8 cellular contexts compared by ENCODE assay signal in the genomic region with DNA sequence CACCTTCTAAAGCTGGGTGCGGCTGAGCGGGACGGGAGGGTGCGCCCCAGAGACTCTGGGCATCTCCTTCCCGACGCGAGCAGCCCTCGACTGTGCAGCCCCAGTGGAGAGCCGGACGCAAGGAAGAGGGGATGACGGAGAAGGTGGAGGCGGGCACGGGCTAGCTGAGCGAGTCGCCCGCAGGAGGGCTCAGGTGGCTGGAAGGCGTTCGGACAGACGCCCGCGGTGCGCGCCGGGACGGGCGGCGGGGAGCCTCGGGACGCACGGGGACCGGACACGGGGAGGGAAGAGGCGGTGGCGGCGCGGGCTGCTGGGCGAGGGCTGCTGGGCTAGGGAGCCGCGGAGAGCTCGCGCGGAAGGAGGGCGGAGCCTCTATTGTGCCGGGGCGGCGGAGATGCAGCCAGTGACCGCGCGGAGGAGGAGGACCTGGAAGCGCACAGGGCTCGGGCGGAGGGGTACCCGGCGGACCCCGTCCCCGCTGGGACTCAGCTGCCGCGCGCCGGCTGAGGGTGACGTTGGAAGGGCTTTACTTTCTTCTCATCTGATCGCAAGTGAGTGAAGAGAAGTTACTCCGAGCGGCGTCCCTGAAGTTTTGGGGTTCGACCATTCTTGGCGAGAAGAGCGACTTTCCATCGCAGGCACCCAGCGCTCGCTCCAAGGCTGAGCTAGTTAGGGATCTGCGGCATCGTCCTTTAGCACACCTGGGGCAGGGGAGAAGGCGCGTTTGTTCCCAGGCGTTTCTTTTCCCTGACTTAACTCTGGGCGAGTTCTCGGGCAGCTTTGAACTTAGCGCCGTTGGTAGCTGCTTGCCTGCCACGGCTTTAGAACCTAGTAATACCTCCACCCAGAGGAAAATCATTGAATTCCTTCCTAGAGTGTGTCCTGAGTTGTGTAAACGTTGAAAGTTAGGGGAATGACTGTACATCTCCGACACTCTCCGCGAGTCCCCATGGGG. TPM values are rescaled to one million over a fixed set of nuclear protein-coding genes. Genes with fewer than 3 reads are reported as not detected.
DNase-seq lines count a peak whose midpoint lies in the region; FAIRE-seq and TF ChIP-seq lines count a peak whose summit lies in the region.

A gene (minus strand): TSS at position 323 of the 955 bp plus-strand sequence. CDS start 439 bp downstream, outside the sequence.

- H3K27me3 ChIP-seq in neuron (ENCODE audit: insufficient read depth, low read length) (peaks cover 2% of the 10 kb centered on the region), tibial artery (no peaks in the 10 kb centered on the region)

- peaks cover 10% of the 10 kb centered on the region for H3K4me1 Mint-ChIP-seq in activated naive CD4-positive, alpha-beta T cell treated with anti-CD3 and anti-CD28 coated beads, Interleukin-2, amount 10 ng/mL, durations not matched to agents 7 days and 5 days

- H3K27me3 Mint-ChIP-seq in activated naive CD4-positive, alpha-beta T cell treated with anti-CD3 and anti-CD28 coated beads, Interleukin-2, amount 10 ng/mL, durations not matched to agents 7 days and 5 days: peaks cover 52% of the 10 kb centered on the region

- no peaks in the 10 kb centered on the region for H3K36me3 ChIP-seq in neuron (ENCODE audit: insufficient read depth, low read length)
- H3K36me3 ChIP-seq in tibial artery: no peaks in the 10 kb centered on the region

- H3K4me3 ChIP-seq in neuron (ENCODE audit: low read length) (peak within 1 kb of the TSS; percentile 58), tibial artery (peak within 1 kb of the TSS; percentile 68 to 70)

- FAIRE-seq in GM12891 (lab: Jason Lieb, UNC) (no peak), HTR-8/SVneo (lab: Jason Lieb, UNC) (no peak)

- TF ChIP-seq CTCF in 22Rv1 (IDR thresholded peaks at IDR 0.05) (peak; percentile 27; the same call in 1 of the 2 replicates), RWPE1 (conservative IDR thresholded peaks at IDR 0.05; ENCODE audit: low read depth) (peak; percentile 38), tibial artery (IDR thresholded peaks at IDR 0.05) (peak; percentile 43 to 50)

- TF ChIP-seq POLR2A in GM12891 (IDR thresholded peaks at IDR 0.05; ENCODE audit: low read depth, low read length): no peak

- no peaks in the 10 kb centered on the region for H3K9me3 Mint-ChIP-seq in activated naive CD4-positive, alpha-beta T cell treated with anti-CD3 and anti-CD28 coated beads, Interleukin-2, amount 10 ng/mL, durations not matched to agents 7 days and 5 days

- intact Hi-C loops in tibial artery (cut with DNase I; ENCODE audit: low total_unique reads): loop anchor here (2.0 kb wide), 1 partner anchor 155 kb away; no protein-coding TSS in a partner anchor

- H3K27ac Mint-ChIP-seq in activated naive CD4-positive, alpha-beta T cell treated with anti-CD3 and anti-CD28 coated beads, Interleukin-2, amount 10 ng/mL, durations not matched to agents 7 days and 5 days: no peak within 1 kb of the TSS

- CTCF ChIA-PET in RWPE1 (lab: Yijun Ruan, JAX): interaction anchor here (0.6 to 1.8 kb wide), 7 partner anchors 9 to 248 kb away, joined by 3 to 7 read pairs (median 3); no protein-coding TSS in a partner anchor
- CTCF ChIA-PET in activated naive CD4-positive, alpha-beta T cell treated with anti-CD3 and anti-CD28 coated beads, Interleukin-2, amount 10 ng/mL, durations not matched to agents 7 days and 5 days (lab: Charles Lee): interaction anchor here (0.7 to 2.0 kb wide), 15 partner anchors 10 to 274 kb away, joined by 3 to 25 read pairs (median 4); a partner anchor contains a TSS

- H3K4me1 ChIP-seq in neuron (ENCODE audit: insufficient read depth, low read length) (peaks cover 8% of the 10 kb centered on the region), tibial artery (peaks cover 12 to 48% (median 33%) of the 10 kb centered on the region in 4 donors)

- H3K9me3 ChIP-seq in neuron (ENCODE audit: low read length) (no peaks in the 10 kb centered on the region), tibial artery (no peaks in the 10 kb centered on the region)

- H3K27ac ChIP-seq in 22Rv1: no peak within 1 kb of the TSS
- H3K27ac ChIP-seq in RWPE1: no peak within 1 kb of the TSS
- peak within 1 kb of the TSS; percentile 82 for H3K27ac ChIP-seq in tibial artery

- peak; percentile 47 for DNase-seq in GM12891 (ENCODE audit: insufficient read length, low spot score)
- peak; percentile 69 for DNase-seq in HTR-8/SVneo (ENCODE audit: insufficient read length, low spot score)
- DNase-seq in RWPE1 (ENCODE audit: low spot score): peak; percentile 71
- peak; percentile 76 for DNase-seq in activated naive CD4-positive, alpha-beta T cell treated with anti-CD3 and anti-CD28 coated beads, Interleukin-2, amount 10 ng/mL, durations not matched to agents 7 days and 5 days
- DNase-seq in globus pallidus (ENCODE audit: low spot score): peak; percentile 58
- peak; percentile 81 to 91 for DNase-seq in tibial artery

- peak within 1 kb of the TSS; percentile 87 for H2AFZ ChIP-seq in neuron (ENCODE audit: low read depth, low read length)

- H3K36me3 Mint-ChIP-seq in activated naive CD4-positive, alpha-beta T cell treated with anti-CD3 and anti-CD28 coated beads, Interleukin-2, amount 10 ng/mL, durations not matched to agents 7 days and 5 days: no peaks in the 10 kb centered on the region

- peak within 1 kb of the TSS; percentile 80 for H3K4me3 Mint-ChIP-seq in activated naive CD4-positive, alpha-beta T cell treated with anti-CD3 and anti-CD28 coated beads, Interleukin-2, amount 10 ng/mL, durations not matched to agents 7 days and 5 days

- POLR2A ChIA-PET in RWPE1 (lab: Yijun Ruan, JAX; ENCODE audit: low non-redundant PET): interaction anchor here (0.6 kb wide), 1 partner anchor 109 kb away, joined by 7 read pairs; no protein-coding TSS in a partner anchor

TF ChIP-seq in GM12891, 5 proteins besides CTCF, POLR2A, EP300 and RAD21:
- no peak for TF ChIP-seq PAX5 (IDR thresholded peaks at IDR 0.05; ENCODE audit: insufficient read depth, low read length, severe bottlenecking)
- no peak for TF ChIP-seq TAF1 (IDR thresholded peaks at IDR 0.05; ENCODE audit: low read depth, low read length)
- no peak for TF ChIP-seq POLR2AphosphoS5 (IDR thresholded peaks at IDR 0.05; ENCODE audit: low read depth, low read length)
- no peak for TF ChIP-seq SPI1 (IDR thresholded peaks at IDR 0.05; ENCODE audit: low read depth, low read length)
- no peak for TF ChIP-seq POU2F2 (IDR thresholded peaks at IDR 0.05; ENCODE audit: low read depth, low read length)

RNA-seq across cellular contexts. Expression of the gene that starts here (rescaled TPM):
- not detected for polyA plus RNA-seq in GM12891 (2012; ENCODE audit: low read depth, missing spikeins)

Comparison
In these comparisons a context has a peak if more than half of its experiments do, and no peak if none do; other contexts are left out.
1. H3K27ac ChIP-seq: peak in tibial artery (2 of 2); none in 22Rv1 (single experiment) and RWPE1 (single experiment).
2. Peak in every context shown above with its lines, with median percentiles within 50 percentile points of each other: CTCF ChIP-seq and DNase-seq.